ENCODE assay signal across 17 cellular contexts in genomic region chr2:189175869-189176431, GRCh38. TPM values are rescaled to one million over a fixed set of nuclear protein-coding genes. Genes with fewer than 3 reads are reported as not detected.
DNase-seq lines count a peak whose midpoint lies in the region; ATAC-seq, FAIRE-seq and TF ChIP-seq lines count a peak whose summit lies in the region.
"Had no signal": no experiment of that assay in that cellular context is flagged by ENCODE, and none has a peak within 500 bp of the region (broad histone marks: within the 10 kb centered on the region; RNA-seq: fewer than 3 reads in every experiment).

No MANE protein-coding gene starts in this region.

- H3K27me3 Mint-ChIP-seq in CD8-positive, alpha-beta T cell (ENCODE audit: low read depth), result peaks cover 13% of the 10 kb centered on the region

- no peaks in the 10 kb centered on the region for H3K4me1 ChIP-seq in psoas muscle
- peaks cover 6% of the 10 kb centered on the region for H3K4me1 ChIP-seq in CD8-positive, alpha-beta T cell (ENCODE audit: insufficient read depth, low read length)

- H3K36me3 Mint-ChIP-seq in CD8-positive, alpha-beta T cell, result no peaks in the 10 kb centered on the region

- FAIRE-seq in TTC549 (lab: Jason Lieb, UNC), result peak; percentile 23
- FAIRE-seq: RCC 7860 had no signal

- H3K9me3 Mint-ChIP-seq in CD8-positive, alpha-beta T cell, result no peaks in the 10 kb centered on the region
- H3K9me3 Mint-ChIP-seq: activated T-cell treated with anti-CD3 and anti-CD28 coated beads, Interleukin-2, amount 50 U/mL, for 72 hours had no signal

- peaks cover 12% of the 10 kb centered on the region for H3K4me1 Mint-ChIP-seq in CD8-positive, alpha-beta T cell (ENCODE audit: low read depth)

- ATAC-seq in psoas muscle (no peak), GM21529 (IDR thresholded peaks at IDR 0.05; ENCODE audit: unreplicated experiment) (no peak)
- no peak for ATAC-seq in CD8-positive, alpha-beta T cell
- ATAC-seq: activated T-cell treated with anti-CD3 and anti-CD28 coated beads, Interleukin-2, amount 50 U/mL, for 72 hours; T-helper 17 cell had no signal

- DNase-seq in AG04449 (ENCODE audit: low read depth, low spot score), result no peak
- peak; percentile 29 for DNase-seq in fibroblast of pulmonary artery (ENCODE audit: low read depth)
- DNase-seq in psoas muscle, result no peak
- no peak for DNase-seq in stimulated activated CD4-positive, alpha-beta T cell treated with anti-CD3 and anti-CD28 coated beads, Interleukin-4, amount 100 ng/mL, for 4 hours
- DNase-seq in NCI-H2029 (lab: John Stamatoyannopoulos, UW), result no peak
- DNase-seq in CD8-positive, alpha-beta T cell, result no peak
- DNase-seq: activated CD4-positive, alpha-beta T cell treated with anti-CD3 and anti-CD28 coated beads for 4 hours; activated T-cell treated with anti-CD3 and anti-CD28 coated beads, Interleukin-2, amount 50 U/mL, for 72 hours; KG1; NCI-H1436; NCI-H524 treated with DMSO at 0.1 percent for 48 hours; T-helper 17 cell had no signal

- TF ChIP-seq CTCF in AG04449 (IDR thresholded peaks at IDR 0.05; ENCODE audit: insufficient read depth, low read length, missing control alignments) (no peak), fibroblast of pulmonary artery (IDR thresholded peaks at IDR 0.05; ENCODE audit: low read length, missing control alignments) (no peak), psoas muscle (IDR thresholded peaks at IDR 0.05) (no peak)
- TF ChIP-seq CTCF in CD8-positive, alpha-beta T cell (IDR thresholded peaks at IDR 0.05), result no peak

- H3K4me3 ChIP-seq in AG04449 (ENCODE audit: low read depth, low read length), result peak overlapping the region; percentile 79
- H3K4me3 ChIP-seq in fibroblast of pulmonary artery (replicated peaks; ENCODE audit: low read depth, low read length), result peak overlapping the region; percentile 89
- H3K4me3 ChIP-seq in psoas muscle, result peak overlapping the region; percentile 64
- no peak overlapping the region for H3K4me3 ChIP-seq in CD8-positive, alpha-beta T cell (ENCODE audit: low read depth, low read length)
- H3K4me3 ChIP-seq: lung had no signal

- POLR2A ChIA-PET in AG04449 (lab: Yijun Ruan, JAX), result interaction anchor here (0.7 to 1.0 kb wide), 2 partner anchors 32 to 130 kb away, joined by 3 read pairs; no protein-coding TSS in a partner anchor
- POLR2A ChIA-PET in CD8-positive, alpha-beta T cell (lab: Charles Lee), result no interaction called here

- no peak overlapping the region for H3K4me3 Mint-ChIP-seq in CD8-positive, alpha-beta T cell
- H3K4me3 Mint-ChIP-seq: activated T-cell treated with anti-CD3 and anti-CD28 coated beads, Interleukin-2, amount 50 U/mL, for 72 hours; T-helper 17 cell had no signal

- CTCF ChIA-PET in AG04449 (lab: Yijun Ruan, JAX), result interaction anchor here (0.9 to 4.7 kb wide), 4 partner anchors 9 to 112 kb away, joined by 3 to 40 read pairs (median 4); no protein-coding TSS in a partner anchor
- CTCF ChIA-PET in CD8-positive, alpha-beta T cell (lab: Charles Lee), result interaction anchor here (1.5 kb wide), 1 partner anchor 236 kb away, joined by 3 read pairs; no protein-coding TSS in a partner anchor

- 77 to 84% (median 84%) methylated on average over 2 of the region's 2 CpGs for WGBS in psoas muscle, 3 donors

- H3K27me3 ChIP-seq in psoas muscle (ENCODE audit: insufficient read depth in 3 of 3, low read length in 2 of 3), result no peaks in the 10 kb centered on the region
- H3K27me3 ChIP-seq in CD8-positive, alpha-beta T cell (ENCODE audit: insufficient read depth, low read length), result no peaks in the 10 kb centered on the region

- H3K27ac ChIP-seq in psoas muscle, result no peak overlapping the region
- H3K27ac ChIP-seq in CD8-positive, alpha-beta T cell (ENCODE audit: low read depth, low read length), result no peak overlapping the region
- H3K27ac ChIP-seq: C4-2B had no signal

- no peaks in the 10 kb centered on the region for H3K9me3 ChIP-seq in psoas muscle
- no peaks in the 10 kb centered on the region for H3K9me3 ChIP-seq in CD8-positive, alpha-beta T cell (ENCODE audit: low read length)

- intact Hi-C loops in psoas muscle (cut with DNase I), result no loop called here
- intact Hi-C loops in CD8-positive, alpha-beta T cell (cut with DNase I, micrococcal nuclease), result no loop called here

- H3K27ac Mint-ChIP-seq in CD8-positive, alpha-beta T cell, result no peak overlapping the region
- H3K27ac Mint-ChIP-seq: activated T-cell treated with anti-CD3 and anti-CD28 coated beads, Interleukin-2, amount 50 U/mL, for 72 hours; T-helper 17 cell had no signal

- H3K36me3 ChIP-seq in psoas muscle (ENCODE audit: insufficient read depth in 1 of 2, low read depth in 1 of 2), result no peaks in the 10 kb centered on the region
- H3K36me3 ChIP-seq in CD8-positive, alpha-beta T cell (ENCODE audit: insufficient read depth, low read length), result no peaks in the 10 kb centered on the region

RNA-seq across cellular contexts. Expression of gene COL5A2, which starts 3.6 kb away (rescaled TPM):
- 10 to 100 TPM in 2 of 4 donors, 1 to 10 TPM in 2; 3.9 to 16.8 (median 8.9) TPM for total RNA-seq in psoas muscle
- 1 to 10 TPM; 2.3 to 3.8 (median 2.4) TPM for polyA plus RNA-seq in psoas muscle
- total RNA-seq in CD8-positive, alpha-beta T cell, result under 1 TPM; 0.27 to 0.39 TPM
